Comparison of ENCODE assay signal across 8 cellular contexts in the genomic region with DNA sequence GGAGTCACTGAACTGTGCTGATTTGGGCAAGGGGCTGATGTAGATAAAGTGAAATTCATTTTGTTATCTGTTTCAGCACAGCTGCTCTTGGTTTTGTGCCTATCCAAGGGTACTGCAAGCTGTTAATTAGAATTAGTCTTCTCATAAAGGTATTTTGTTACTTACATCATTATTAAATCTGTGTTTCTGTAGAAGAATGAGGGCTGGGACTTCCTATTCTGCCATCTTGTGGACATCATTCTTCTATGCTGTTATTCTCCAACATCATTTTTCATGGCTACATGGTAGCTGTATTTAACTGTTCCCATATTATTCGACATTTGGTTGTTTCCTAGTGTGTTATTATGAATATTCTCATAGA.
DNase-seq lines count a peak whose midpoint lies in the region; ATAC-seq, FAIRE-seq and TF ChIP-seq lines count a peak whose summit lies in the region.

No MANE protein-coding gene starts in this region.

- 43 to 76% methylated on average over 1 of the region's 1 CpG for WGBS in gastroesophageal sphincter (ENCODE audit: low coverage in 1 of 2), 2 donors

- no peak overlapping the region for H3K27ac Mint-ChIP-seq in activated CD4-positive, alpha-beta memory T cell treated with anti-CD3 and anti-CD28 coated beads, Interleukin-2, amount 10 ng/mL, durations not matched to agents 7 days and 5 days

- H3K4me1 Mint-ChIP-seq in activated CD4-positive, alpha-beta memory T cell treated with anti-CD3 and anti-CD28 coated beads, Interleukin-2, amount 10 ng/mL, durations not matched to agents 7 days and 5 days, result peaks cover 28% of the 10 kb centered on the region

- CTCF ChIA-PET in activated CD4-positive, alpha-beta memory T cell treated with anti-CD3 and anti-CD28 coated beads, Interleukin-2, amount 10 ng/mL, durations not matched to agents 7 days and 5 days (lab: Charles Lee), result interaction anchor here (1.3 to 4.5 kb wide), 7 partner anchors 18 to 197 kb away, joined by 5 to 146 read pairs (median 18); partner anchors contain the start of gene CCDC71L

- H3K9me3 ChIP-seq in gastroesophageal sphincter, result no peaks in the 10 kb centered on the region

- H3K4me3 ChIP-seq in gastroesophageal sphincter, result no peak overlapping the region

- TF ChIP-seq POLR2A in gastroesophageal sphincter (IDR thresholded peaks at IDR 0.05), result no peak

- H3K4me1 ChIP-seq in gastroesophageal sphincter, result peaks cover 0 to 8% (median 0%) of the 10 kb centered on the region in 3 donors

- no peaks in the 10 kb centered on the region for H3K27me3 ChIP-seq in gastroesophageal sphincter

- H3K27me3 Mint-ChIP-seq in activated CD4-positive, alpha-beta memory T cell treated with anti-CD3 and anti-CD28 coated beads, Interleukin-2, amount 10 ng/mL, durations not matched to agents 7 days and 5 days, result no peaks in the 10 kb centered on the region

- H3K36me3 Mint-ChIP-seq in activated CD4-positive, alpha-beta memory T cell treated with anti-CD3 and anti-CD28 coated beads, Interleukin-2, amount 10 ng/mL, durations not matched to agents 7 days and 5 days (ENCODE audit: low read depth), result no peaks in the 10 kb centered on the region

- no peak for TF ChIP-seq EP300 in gastroesophageal sphincter (IDR thresholded peaks at IDR 0.05)

- no peaks in the 10 kb centered on the region for H3K9me3 Mint-ChIP-seq in activated CD4-positive, alpha-beta memory T cell treated with anti-CD3 and anti-CD28 coated beads, Interleukin-2, amount 10 ng/mL, durations not matched to agents 7 days and 5 days

- peak; percentile 11 for DNase-seq in SK-N-DZ (ENCODE audit: low spot score)
- DNase-seq in stimulated activated naive CD4-positive, alpha-beta T cell treated with Interleukin-2 at 50 U/mL for 16 hours (lab: John Stamatoyannopoulos, UW), result no peak
- DNase-seq in activated CD4-positive, alpha-beta memory T cell treated with anti-CD3 and anti-CD28 coated beads, Interleukin-2, amount 10 ng/mL, durations not matched to agents 7 days and 5 days, result no peak
- DNase-seq in activated CD8-positive, alpha-beta memory T cell treated with anti-CD3 and anti-CD28 coated beads for 24 hours, result no peak

- POLR2A ChIA-PET in activated CD4-positive, alpha-beta memory T cell treated with anti-CD3 and anti-CD28 coated beads, Interleukin-2, amount 10 ng/mL, durations not matched to agents 7 days and 5 days (lab: Charles Lee), result interaction anchor here (1.9 to 3.2 kb wide), 2 partner anchors 77 to 195 kb away, joined by 6 to 56 read pairs; partner anchors contain the start of gene CCDC71L

- no peaks in the 10 kb centered on the region for H3K36me3 ChIP-seq in gastroesophageal sphincter

- FAIRE-seq in G401.6 (lab: Jason Lieb, UNC), result peak; percentile 94

- H3K4me3 Mint-ChIP-seq in activated CD4-positive, alpha-beta memory T cell treated with anti-CD3 and anti-CD28 coated beads, Interleukin-2, amount 10 ng/mL, durations not matched to agents 7 days and 5 days, result no peak overlapping the region

- ATAC-seq in gastroesophageal sphincter (no peak), GM21825 (IDR thresholded peaks at IDR 0.05; ENCODE audit: unreplicated experiment) (no peak)

- no peak overlapping the region for H3K27ac ChIP-seq in 22Rv1
- H3K27ac ChIP-seq in gastroesophageal sphincter, result no peak overlapping the region

- TF ChIP-seq CTCF in 22Rv1 (IDR thresholded peaks at IDR 0.05), result 0 out of 2 replicates have a peak, but pooled peaks have one; percentile 0
- peak in 3 of 4 experiments; percentile 21 to 31 (median 23) for TF ChIP-seq CTCF in gastroesophageal sphincter (IDR thresholded peaks at IDR 0.05)
